In genomic region chr1:209648931-209649776, GRCh38 we compare ENCODE assay signal across 1 cellular context.
TF ChIP-seq lines count a peak whose summit lies in the region.

No MANE protein-coding gene starts in this region.

TF ChIP-seq in GM12878, 131 proteins besides CTCF, POLR2A, EP300 and RAD21:
- TF ChIP-seq SUZ12 (IDR thresholded peaks at IDR 0.05; ENCODE audit: unreplicated experiment) (no peak), SPI1 (IDR thresholded peaks at IDR 0.05; ENCODE audit: borderline replicate concordance, insufficient read depth, low read depth, low read length) (peak; percentile 32; the same call in 1 of the 2 replicates)
